Comparison of ENCODE assay signal across 13 cellular contexts in genomic region chr22:28560005-28560742, GRCh38.
DNase-seq lines count a peak whose midpoint lies in the region; ATAC-seq, FAIRE-seq and TF ChIP-seq lines count a peak whose summit lies in the region.
"Had no signal": no experiment of that assay in that cellular context is flagged by ENCODE, and none has a peak within 500 bp of the region (broad histone marks: within the 10 kb centered on the region; RNA-seq: fewer than 3 reads in every experiment).

No MANE protein-coding gene starts in this region.

- intact Hi-C loops in natural killer cell (cut with micrococcal nuclease), result no loop called here

- FAIRE-seq in RCC 7860 (lab: Jason Lieb, UNC), result peak; percentile 30
- FAIRE-seq: islet of Langerhans had no signal

- H3K9me3 ChIP-seq in osteoblast (ENCODE audit: low read depth, low read length), result no peaks in the 10 kb centered on the region

- H3K27me3 Mint-ChIP-seq in natural killer cell (ENCODE audit: low read depth in 2 of 2), result peaks cover 5 to 16% of the 10 kb centered on the region in 2 donors
- H3K27me3 Mint-ChIP-seq in natural killer cell treated with Interleukin-12 subunit alpha and Interleukin-12 subunit beta and Interleukin-15 and Interleukin-18, amount 100 ng/mL, for 72 hours, result peaks cover 25 to 38% of the 10 kb centered on the region in 2 donors

- H3K4me1 Mint-ChIP-seq in natural killer cell, result no peaks in the 10 kb centered on the region
- no peaks in the 10 kb centered on the region for H3K4me1 Mint-ChIP-seq in natural killer cell treated with Interleukin-12 subunit alpha and Interleukin-12 subunit beta and Interleukin-15 and Interleukin-18, amount 100 ng/mL, for 72 hours (ENCODE audit: low read depth in 2 of 2)
- H3K4me1 Mint-ChIP-seq: activated naive CD8-positive, alpha-beta T cell treated with anti-CD3 and anti-CD28 coated beads, Interleukin-2, amount 10 ng/mL, durations not matched to agents 7 days and 5 days; stimulated activated effector memory CD8-positive, alpha-beta T cell treated with anti-CD3 and anti-CD28 coated beads, Interleukin-12 subunit alpha, Interleukin-12 subunit beta, amount 100 ng/mL, for 72 hours had no signal

- H3K4me3 Mint-ChIP-seq in natural killer cell, result no peak overlapping the region
- H3K4me3 Mint-ChIP-seq in natural killer cell treated with Interleukin-12 subunit alpha and Interleukin-12 subunit beta and Interleukin-15 and Interleukin-18, amount 100 ng/mL, for 72 hours, result no peak overlapping the region
- H3K4me3 Mint-ChIP-seq: activated naive CD8-positive, alpha-beta T cell treated with anti-CD3 and anti-CD28 coated beads, Interleukin-2, amount 10 ng/mL, durations not matched to agents 7 days and 5 days; stimulated activated effector memory CD8-positive, alpha-beta T cell treated with anti-CD3 and anti-CD28 coated beads, Interleukin-12 subunit alpha, Interleukin-12 subunit beta, amount 100 ng/mL, for 72 hours had no signal

- no peaks in the 10 kb centered on the region for H3K9me3 Mint-ChIP-seq in natural killer cell
- H3K9me3 Mint-ChIP-seq in natural killer cell treated with Interleukin-12 subunit alpha and Interleukin-12 subunit beta and Interleukin-15 and Interleukin-18, amount 100 ng/mL, for 72 hours, result no peaks in the 10 kb centered on the region
- H3K9me3 Mint-ChIP-seq: activated naive CD8-positive, alpha-beta T cell treated with anti-CD3 and anti-CD28 coated beads, Interleukin-2, amount 10 ng/mL, durations not matched to agents 7 days and 5 days; stimulated activated effector memory CD8-positive, alpha-beta T cell treated with anti-CD3 and anti-CD28 coated beads, Interleukin-12 subunit alpha, Interleukin-12 subunit beta, amount 100 ng/mL, for 72 hours had no signal

- H3K27ac Mint-ChIP-seq in natural killer cell, result no peak overlapping the region
- no peak overlapping the region for H3K27ac Mint-ChIP-seq in natural killer cell treated with Interleukin-12 subunit alpha and Interleukin-12 subunit beta and Interleukin-15 and Interleukin-18, amount 100 ng/mL, for 72 hours
- H3K27ac Mint-ChIP-seq: activated naive CD8-positive, alpha-beta T cell treated with anti-CD3 and anti-CD28 coated beads, Interleukin-2, amount 10 ng/mL, durations not matched to agents 7 days and 5 days; stimulated activated effector memory CD8-positive, alpha-beta T cell treated with anti-CD3 and anti-CD28 coated beads, Interleukin-12 subunit alpha, Interleukin-12 subunit beta, amount 100 ng/mL, for 72 hours had no signal

- H2AFZ ChIP-seq in osteoblast (ENCODE audit: low read length), result no peak overlapping the region

- peaks cover 9% of the 10 kb centered on the region for H3K4me1 ChIP-seq in osteoblast (ENCODE audit: insufficient read depth, low read length)

- TF ChIP-seq CTCF in epithelial cell of esophagus (IDR thresholded peaks at IDR 0.05; ENCODE audit: insufficient read depth, low read depth, low read length, missing control alignments), result no peak
- TF ChIP-seq CTCF in osteoblast (IDR thresholded peaks at IDR 0.05; ENCODE audit: extremely low read depth, low read depth, low read length), result no peak
- no peak for TF ChIP-seq CTCF in natural killer cell (IDR thresholded peaks at IDR 0.05)

- no peak overlapping the region for H3K4me3 ChIP-seq in epithelial cell of esophagus (ENCODE audit: low read length)
- no peak overlapping the region for H3K4me3 ChIP-seq in osteoblast (ENCODE audit: insufficient read depth, low read length)

- H4K20me1 ChIP-seq in osteoblast (ENCODE audit: insufficient read depth, low read length), result no peaks in the 10 kb centered on the region

- no peaks in the 10 kb centered on the region for H3K36me3 ChIP-seq in osteoblast (ENCODE audit: insufficient read depth, low read length)

- H3K27me3 ChIP-seq in osteoblast (ENCODE audit: insufficient read depth, low read length), result no peaks in the 10 kb centered on the region

- H3K36me3 Mint-ChIP-seq in natural killer cell, result no peaks in the 10 kb centered on the region
- H3K36me3 Mint-ChIP-seq in natural killer cell treated with Interleukin-12 subunit alpha and Interleukin-12 subunit beta and Interleukin-15 and Interleukin-18, amount 100 ng/mL, for 72 hours, result no peaks in the 10 kb centered on the region
- H3K36me3 Mint-ChIP-seq: activated naive CD8-positive, alpha-beta T cell treated with anti-CD3 and anti-CD28 coated beads, Interleukin-2, amount 10 ng/mL, durations not matched to agents 7 days and 5 days; stimulated activated effector memory CD8-positive, alpha-beta T cell treated with anti-CD3 and anti-CD28 coated beads, Interleukin-12 subunit alpha, Interleukin-12 subunit beta, amount 100 ng/mL, for 72 hours had no signal

- H3K4me2 ChIP-seq in osteoblast (ENCODE audit: insufficient read depth, low read length), result no peak overlapping the region

- no peak for ATAC-seq in natural killer cell
- ATAC-seq in natural killer cell treated with Interleukin-12 subunit alpha and Interleukin-12 subunit beta and Interleukin-15 and Interleukin-18, amount 100 ng/mL, for 72 hours, result no peak
- ATAC-seq: stimulated activated effector memory CD8-positive, alpha-beta T cell treated with anti-CD3 and anti-CD28 coated beads, Interleukin-12 subunit alpha, Interleukin-12 subunit beta, amount 100 ng/mL, for 72 hours had no signal

- H3K79me2 ChIP-seq in osteoblast (ENCODE audit: insufficient read depth, low read length), result no peaks in the 10 kb centered on the region

- DNase-seq in GM04504 (ENCODE audit: low read depth) (peak; percentile 50), RCC 7860 (ENCODE audit: low spot score) (peak; percentile 35), epithelial cell of esophagus (ENCODE audit: low read depth) (peak; percentile 77), osteoblast (ENCODE audit: insufficient read length, low spot score, missing footprints) (no peak), natural killer cell (no peak), DMS114 treated with DMSO at 0.1 percent for 48 hours (lab: John Stamatoyannopoulos, UW; ENCODE audit: unreplicated experiment) (no peak)
- DNase-seq in natural killer cell treated with Interleukin-12 subunit alpha and Interleukin-12 subunit beta and Interleukin-15 and Interleukin-18, amount 100 ng/mL, for 72 hours (ENCODE audit: low spot score), result no peak
- DNase-seq in activated naive CD4-positive, alpha-beta T cell (lab: John Stamatoyannopoulos, UW), result no peak
- DNase-seq: activated naive CD8-positive, alpha-beta T cell treated with anti-CD3 and anti-CD28 coated beads, Interleukin-2, amount 10 ng/mL, durations not matched to agents 7 days and 5 days; NCI-H1417; T-helper 1 cell had no signal

- peak overlapping the region; percentile 57 for H3K27ac ChIP-seq in osteoblast (ENCODE audit: low read depth, low read length)

Comparison
In these comparisons a context has a peak if more than half of its experiments do, and no peak if none do; other contexts are left out.
1. DNase-seq: peak in GM04504 (single experiment), RCC 7860 (single experiment) and epithelial cell of esophagus (single experiment); none in osteoblast (single experiment), natural killer cell (single experiment), DMS114 treated with DMSO at 0.1 percent for 48 hours (single experiment), natural killer cell treated with Interleukin-12 subunit alpha and Interleukin-12 subunit beta and Interleukin-15 and Interleukin-18, amount 100 ng/mL, for 72 hours (single experiment) and activated naive CD4-positive, alpha-beta T cell (0 of 4).